13 cellular contexts compared by ENCODE assay signal in the genomic region with DNA sequence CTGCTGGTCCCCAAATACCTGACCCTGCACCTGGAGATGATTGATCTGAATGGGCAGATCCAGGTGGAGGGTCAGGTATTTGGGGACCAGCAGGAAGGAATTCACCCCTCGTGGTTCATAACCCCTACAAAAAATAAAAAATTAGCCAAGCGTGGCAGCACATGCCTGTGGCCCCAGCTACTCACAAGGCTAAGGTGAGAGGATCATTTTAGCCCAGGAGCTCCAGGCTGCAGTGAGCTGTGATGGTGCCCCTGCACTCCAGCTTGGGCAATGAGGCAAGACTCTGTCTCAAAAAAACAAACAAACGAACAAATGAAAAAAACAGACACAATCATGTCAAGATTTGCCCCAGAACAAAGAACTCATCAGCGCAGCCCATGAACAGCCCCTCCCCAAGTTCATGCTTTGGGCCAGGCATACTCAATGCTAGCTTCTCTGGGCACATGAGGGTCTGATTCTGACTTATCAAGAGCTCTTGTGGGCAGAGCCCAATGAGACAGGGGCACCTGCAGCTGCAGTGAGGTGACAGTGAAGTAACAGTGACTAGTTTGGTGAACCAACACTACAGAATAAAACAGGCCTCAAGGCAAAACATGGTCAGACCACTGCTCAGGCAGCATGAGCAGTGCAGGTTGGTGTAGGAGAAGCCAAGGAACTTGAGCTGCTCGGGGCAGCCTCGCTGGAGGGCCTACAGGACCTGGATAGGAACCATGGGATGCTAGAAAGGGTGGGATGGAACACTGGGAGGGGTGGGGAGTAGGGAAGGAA. TPM values are rescaled to one million over a fixed set of nuclear protein-coding genes. Genes with fewer than 3 reads are reported as not detected.
A peak's percentile ranks its signal among the peaks of the same experiment; 100 is the strongest.
DNase-seq lines count a peak whose midpoint lies in the region; ATAC-seq lines count a peak whose summit lies in the region.
"Had no signal": no experiment of that assay in that cellular context is flagged by ENCODE, and none has a peak within 500 bp of the region (broad histone marks: within the 10 kb centered on the region; RNA-seq: fewer than 3 reads in every experiment).

No MANE protein-coding gene starts in this region.

- CTCF ChIA-PET in activated naive CD4-positive, alpha-beta T cell treated with anti-CD3 and anti-CD28 coated beads for 36 hours (lab: Charles Lee): interaction anchor here (0.6 kb wide), 1 partner anchor 24 kb away, joined by 3 read pairs; no protein-coding TSS in a partner anchor

- H3K4me1 Mint-ChIP-seq in activated naive CD4-positive, alpha-beta T cell treated with anti-CD3 and anti-CD28 coated beads for 36 hours (ENCODE audit: low read depth): peaks cover 61% of the 10 kb centered on the region
- H3K4me1 Mint-ChIP-seq in dendritic cell treated with granulocyte-macrophage colony-stimulating factor and Interleukin-4, amounts not matched to agents 40 ng/mL and 50 ng/mL, for 4 days (ENCODE audit: low read depth): peaks cover 79% of the 10 kb centered on the region
- H3K4me1 Mint-ChIP-seq in stimulated activated naive CD8-positive, alpha-beta T cell treated with anti-CD3 and anti-CD28 coated beads, Interleukin-15, amount 100 ng/mL, for 72 hours: peaks cover 72% of the 10 kb centered on the region

- H3K4me3 Mint-ChIP-seq in activated naive CD4-positive, alpha-beta T cell treated with anti-CD3 and anti-CD28 coated beads for 36 hours: no peak overlapping the region
- H3K4me3 Mint-ChIP-seq in dendritic cell treated with granulocyte-macrophage colony-stimulating factor and Interleukin-4, amounts not matched to agents 40 ng/mL and 50 ng/mL, for 4 days: no peak overlapping the region
- H3K4me3 Mint-ChIP-seq in stimulated activated naive CD8-positive, alpha-beta T cell treated with anti-CD3 and anti-CD28 coated beads, Interleukin-15, amount 100 ng/mL, for 72 hours: peak overlapping the region in 1 of 2 donors; percentile 25

- DNase-seq in activated naive CD4-positive, alpha-beta T cell treated with anti-CD3 and anti-CD28 coated beads for 36 hours: peak; percentile 40
- no peak for DNase-seq in activated naive CD4-positive, alpha-beta T cell treated with Interleukin-2 at 50 U/mL for 16 hours
- DNase-seq in Jurkat, Clone E6-1 (ENCODE audit: low read depth, low spot score): peak; percentile 64
- DNase-seq in stimulated activated naive CD8-positive, alpha-beta T cell treated with anti-CD3 and anti-CD28 coated beads, Interleukin-15, amount 100 ng/mL, for 72 hours: no peak
- DNase-seq in cortex of kidney (lab: John Stamatoyannopoulos, UW) (no peak), hepatic stellate cell (ENCODE audit: low spot score) (no peak)
- DNase-seq: cerebellar nuclear complex, left lung, NCI-H345, uterus had no signal

- intact Hi-C loops in activated naive CD4-positive, alpha-beta T cell treated with anti-CD3 and anti-CD28 coated beads for 36 hours (cut with micrococcal nuclease): no loop called here
- intact Hi-C loops in dendritic cell treated with granulocyte-macrophage colony-stimulating factor and Interleukin-4, amounts not matched to agents 40 ng/mL and 50 ng/mL, for 4 days (cut with micrococcal nuclease): no loop called here

- H3K27me3 Mint-ChIP-seq in activated naive CD4-positive, alpha-beta T cell treated with anti-CD3 and anti-CD28 coated beads for 36 hours (ENCODE audit: low read depth): no peaks in the 10 kb centered on the region
- no peaks in the 10 kb centered on the region for H3K27me3 Mint-ChIP-seq in dendritic cell treated with granulocyte-macrophage colony-stimulating factor and Interleukin-4, amounts not matched to agents 40 ng/mL and 50 ng/mL, for 4 days
- no peaks in the 10 kb centered on the region for H3K27me3 Mint-ChIP-seq in stimulated activated naive CD8-positive, alpha-beta T cell treated with anti-CD3 and anti-CD28 coated beads, Interleukin-15, amount 100 ng/mL, for 72 hours

- no peaks in the 10 kb centered on the region for H3K9me3 Mint-ChIP-seq in activated naive CD4-positive, alpha-beta T cell treated with anti-CD3 and anti-CD28 coated beads for 36 hours
- no peaks in the 10 kb centered on the region for H3K9me3 Mint-ChIP-seq in dendritic cell treated with granulocyte-macrophage colony-stimulating factor and Interleukin-4, amounts not matched to agents 40 ng/mL and 50 ng/mL, for 4 days
- H3K9me3 Mint-ChIP-seq in stimulated activated naive CD8-positive, alpha-beta T cell treated with anti-CD3 and anti-CD28 coated beads, Interleukin-15, amount 100 ng/mL, for 72 hours: no peaks in the 10 kb centered on the region

- H3K4me3 ChIP-seq in Jurkat, Clone E6-1 (ENCODE audit: low read length): no peak overlapping the region
- H3K4me3 ChIP-seq: left lung, SK-N-MC, uterus had no signal

- ATAC-seq in stimulated activated naive CD8-positive, alpha-beta T cell treated with anti-CD3 and anti-CD28 coated beads, Interleukin-15, amount 100 ng/mL, for 72 hours: peak; percentile 41
- ATAC-seq in HG03095 (IDR thresholded peaks at IDR 0.05; ENCODE audit: unreplicated experiment): no peak

- no peaks in the 10 kb centered on the region for H3K36me3 Mint-ChIP-seq in activated naive CD4-positive, alpha-beta T cell treated with anti-CD3 and anti-CD28 coated beads for 36 hours (ENCODE audit: low read depth)
- H3K36me3 Mint-ChIP-seq in dendritic cell treated with granulocyte-macrophage colony-stimulating factor and Interleukin-4, amounts not matched to agents 40 ng/mL and 50 ng/mL, for 4 days (ENCODE audit: low read depth): no peaks in the 10 kb centered on the region

- H3K27ac Mint-ChIP-seq in activated naive CD4-positive, alpha-beta T cell treated with anti-CD3 and anti-CD28 coated beads for 36 hours: peak overlapping the region; percentile 86
- H3K27ac Mint-ChIP-seq in dendritic cell treated with granulocyte-macrophage colony-stimulating factor and Interleukin-4, amounts not matched to agents 40 ng/mL and 50 ng/mL, for 4 days: peak overlapping the region; percentile 77
- H3K27ac Mint-ChIP-seq in stimulated activated naive CD8-positive, alpha-beta T cell treated with anti-CD3 and anti-CD28 coated beads, Interleukin-15, amount 100 ng/mL, for 72 hours: peak overlapping the region in 1 of 2 donors; percentile 76

RNA-seq across cellular contexts. Expression of a gene that starts 10.2 kb away (rescaled TPM):
- 10 to 100 TPM; 31.1 to 36.8 TPM for total RNA-seq in activated naive CD4-positive, alpha-beta T cell treated with anti-CD3 and anti-CD28 coated beads for 36 hours
- polyA plus RNA-seq in Jurkat, Clone E6-1 (2012; ENCODE audit: insufficient read depth, insufficient read length): 27.6 TPM

Comparison
In these comparisons a context has a peak if more than half of its experiments do, and no peak if none do; other contexts are left out.
1. DNase-seq: peak in activated naive CD4-positive, alpha-beta T cell treated with anti-CD3 and anti-CD28 coated beads for 36 hours (single experiment) and Jurkat, Clone E6-1 (single experiment); none in activated naive CD4-positive, alpha-beta T cell treated with Interleukin-2 at 50 U/mL for 16 hours (single experiment), stimulated activated naive CD8-positive, alpha-beta T cell treated with anti-CD3 and anti-CD28 coated beads, Interleukin-15, amount 100 ng/mL, for 72 hours (0 of 2), cortex of kidney (single experiment) and hepatic stellate cell (single experiment).